ENCODE assay signal across 26 cellular contexts in genomic region chr15:77295446-77295845, GRCh38.
DNase-seq lines count a peak whose midpoint lies in the region; FAIRE-seq and TF ChIP-seq lines count a peak whose summit lies in the region.
"Had no signal": no experiment of that assay in that cellular context is flagged by ENCODE, and none has a peak within 500 bp of the region (broad histone marks: within the 10 kb centered on the region; RNA-seq: fewer than 3 reads in every experiment).

No MANE protein-coding gene starts in this region.

- DNase-seq in AG08395 (ENCODE audit: low spot score) (peak; percentile 12), HFFc6 (peak; percentile 72), bronchial epithelial cell (ENCODE audit: low read depth) (peak; percentile 16), iris pigment epithelial cell (ENCODE audit: low read depth) (peak; percentile 86), D341Med (ENCODE audit: low spot score) (no peak), substantia nigra (lab: John Stamatoyannopoulos, UW) (no peak), NOMO-1 treated with dmso at 0.1 percent for 144 hours (lab: John Stamatoyannopoulos, UW; ENCODE audit: unreplicated experiment) (no peak)
- no peak for DNase-seq in activated T-cell treated with anti-CD3 and anti-CD28 coated beads, Interleukin-2, amount 50 U/mL, for 48 hours
- DNase-seq: activated CD4-positive, alpha-beta T cell treated with anti-CD3 and anti-CD28 coated beads, Interleukin-2, amount 50 U/mL, for 4 hours; activated CD8-positive, alpha-beta memory T cell treated with anti-CD3 and anti-CD28 coated beads, Interleukin-2, amount 50 U/mL, for 48 hours; activated gamma-delta T cell treated with Interleukin-2 at 50 U/mL for 16 hours; erythroblast; GDM1; HCEC 1CT; Kasumi-1; left colon; midbrain; natural killer cell; NCI-H1048; NCI-H187 treated with DMSO at 0.1 percent for 48 hours; NCI-H774; posterior cingulate gyrus; stimulated activated CD8-positive, alpha-beta memory T cell treated with anti-CD3 and anti-CD28 coated beads, Interleukin-4, amount 100 ng/mL, for 48 hours; T-helper 9 cell; upper lobe of right lung had no signal

- H3K4me3 ChIP-seq in bronchial epithelial cell (ENCODE audit: low read depth, low read length) = no peak overlapping the region
- H3K4me3 ChIP-seq: upper lobe of right lung had no signal

- peaks cover 10% of the 10 kb centered on the region for H3K36me3 Mint-ChIP-seq in HFFc6 (ENCODE audit: low read depth)
- H3K36me3 Mint-ChIP-seq: natural killer cell had no signal

- no peaks in the 10 kb centered on the region for H3K36me3 ChIP-seq in bronchial epithelial cell (ENCODE audit: control insufficient read depth, insufficient read depth, low read length)
- H3K36me3 ChIP-seq: upper lobe of right lung had no signal

- TF ChIP-seq CTCF in HFFc6 (IDR thresholded peaks at IDR 0.05) (no peak), bronchial epithelial cell (IDR thresholded peaks at IDR 0.05; ENCODE audit: insufficient read depth, low read length, severe bottlenecking) (no peak)

- peaks cover 69% of the 10 kb centered on the region for H3K4me1 Mint-ChIP-seq in HFFc6 (ENCODE audit: low read depth)
- H3K4me1 Mint-ChIP-seq: WTC11 had no signal

- peak overlapping the region; percentile 75 for H3K27ac Mint-ChIP-seq in HFFc6
- H3K27ac Mint-ChIP-seq: natural killer cell, WTC11 had no signal

- no peaks in the 10 kb centered on the region for H3K9me3 Mint-ChIP-seq in HFFc6
- H3K9me3 Mint-ChIP-seq: natural killer cell had no signal

- H3K27me3 Mint-ChIP-seq in HFFc6 (ENCODE audit: insufficient read depth) = no peaks in the 10 kb centered on the region; the same call in none of the 2 replicates

- H3K27me3 ChIP-seq in bronchial epithelial cell (ENCODE audit: control insufficient read depth, insufficient read depth, low read length) = no peaks in the 10 kb centered on the region
- H3K27me3 ChIP-seq: upper lobe of right lung had no signal

- peak overlapping the region; percentile 4 for H3K4me3 Mint-ChIP-seq in HFFc6
- H3K4me3 Mint-ChIP-seq: natural killer cell, WTC11 had no signal

- FAIRE-seq in bronchial epithelial cell (lab: Jason Lieb, UNC) = no peak

- H3K27ac ChIP-seq in substantia nigra (ENCODE audit: low read depth, low read length, poor library complexity, severe bottlenecking) = no peak overlapping the region
- H3K27ac ChIP-seq: upper lobe of right lung had no signal

Comparison
In these comparisons a context has a peak if more than half of its experiments do, and no peak if none do; other contexts are left out.
1. DNase-seq: peak in AG08395 (single experiment), HFFc6 (single experiment), bronchial epithelial cell (single experiment) and iris pigment epithelial cell (single experiment); none in D341Med (single experiment), substantia nigra (0 of 49), activated T-cell treated with anti-CD3 and anti-CD28 coated beads, Interleukin-2, amount 50 U/mL, for 48 hours (0 of 2) and NOMO-1 treated with dmso at 0.1 percent for 144 hours (single experiment).